In the genomic region with DNA sequence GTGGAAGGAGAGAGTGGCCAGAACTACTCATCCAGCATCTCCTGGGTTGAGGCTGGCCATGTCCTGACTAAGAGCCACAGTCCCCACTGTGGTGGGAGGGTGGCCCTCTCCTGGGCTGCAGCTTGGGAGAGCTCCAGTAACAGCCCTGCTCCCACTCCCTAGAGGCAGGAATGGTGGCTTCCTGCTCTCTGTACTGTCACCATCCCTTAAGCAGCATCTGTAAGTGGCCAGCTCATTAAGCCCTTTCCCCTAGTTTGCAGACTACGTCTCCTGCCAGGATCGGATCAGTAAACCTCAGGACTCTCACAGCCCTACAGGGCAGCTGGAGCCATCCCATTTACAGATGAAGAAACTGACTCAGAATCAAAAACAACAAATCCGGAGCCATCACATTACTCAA, we compare ENCODE assay signal across 1 cellular context.
TF ChIP-seq lines count a peak whose summit lies in the region.

No MANE protein-coding gene starts in this region.

TF ChIP-seq in HepG2, 621 proteins besides CTCF, POLR2A, EP300 and RAD21:
- TF ChIP-seq PCBP1 (IDR thresholded peaks at IDR 0.05; ENCODE audit: borderline replicate concordance, low read depth, low read length) = no peak
- TF ChIP-seq ZNF75D (CRISPR knock-in tag; IDR thresholded peaks at IDR 0.05; ENCODE audit: borderline replicate concordance) = no peak
- no peak for TF ChIP-seq BRCA1 (CRISPR knock-in tag; IDR thresholded peaks at IDR 0.05)
- no peak for TF ChIP-seq NFIC (IDR thresholded peaks at IDR 0.05; ENCODE audit: low read length)
- no peak for TF ChIP-seq ZNF720 (CRISPR knock-in tag; IDR thresholded peaks at IDR 0.05)
- no peak for TF ChIP-seq HOXA7 (CRISPR knock-in tag; IDR thresholded peaks at IDR 0.05)
- no peak for TF ChIP-seq ZNF225 (CRISPR knock-in tag; IDR thresholded peaks at IDR 0.05)
- TF ChIP-seq FOXP1 (IDR thresholded peaks at IDR 0.05) = no peak
- no peak for TF ChIP-seq FOXP1 (CRISPR knock-in tag; IDR thresholded peaks at IDR 0.05)
- TF ChIP-seq ZNF878 (CRISPR knock-in tag; IDR thresholded peaks at IDR 0.05) = no peak
- no peak for TF ChIP-seq SCMH1 (CRISPR knock-in tag; IDR thresholded peaks at IDR 0.05; ENCODE audit: borderline replicate concordance)
- no peak for TF ChIP-seq ARNTL (CRISPR knock-in tag; IDR thresholded peaks at IDR 0.05)
- TF ChIP-seq ZBTB7B (CRISPR knock-in tag; IDR thresholded peaks at IDR 0.05) = no peak
- no peak for TF ChIP-seq ETV6 (CRISPR knock-in tag; conservative IDR thresholded peaks at IDR 0.05)
- TF ChIP-seq AHR (CRISPR knock-in tag; IDR thresholded peaks at IDR 0.05) = no peak
- no peak for TF ChIP-seq ZFP90 (CRISPR knock-in tag; IDR thresholded peaks at IDR 0.05; ENCODE audit: borderline replicate concordance)
- no peak for TF ChIP-seq FOXO1 (CRISPR knock-in tag; IDR thresholded peaks at IDR 0.05)
- no peak for TF ChIP-seq ARID3A (IDR thresholded peaks at IDR 0.05; ENCODE audit: low read depth, low read length)
- no peak for TF ChIP-seq GTF3A (CRISPR knock-in tag; conservative IDR thresholded peaks at IDR 0.05)
TF ChIP-seq in HepG2: peak in this region for 0.
